1 cellular context compared by ENCODE assay signal in the genomic region with DNA sequence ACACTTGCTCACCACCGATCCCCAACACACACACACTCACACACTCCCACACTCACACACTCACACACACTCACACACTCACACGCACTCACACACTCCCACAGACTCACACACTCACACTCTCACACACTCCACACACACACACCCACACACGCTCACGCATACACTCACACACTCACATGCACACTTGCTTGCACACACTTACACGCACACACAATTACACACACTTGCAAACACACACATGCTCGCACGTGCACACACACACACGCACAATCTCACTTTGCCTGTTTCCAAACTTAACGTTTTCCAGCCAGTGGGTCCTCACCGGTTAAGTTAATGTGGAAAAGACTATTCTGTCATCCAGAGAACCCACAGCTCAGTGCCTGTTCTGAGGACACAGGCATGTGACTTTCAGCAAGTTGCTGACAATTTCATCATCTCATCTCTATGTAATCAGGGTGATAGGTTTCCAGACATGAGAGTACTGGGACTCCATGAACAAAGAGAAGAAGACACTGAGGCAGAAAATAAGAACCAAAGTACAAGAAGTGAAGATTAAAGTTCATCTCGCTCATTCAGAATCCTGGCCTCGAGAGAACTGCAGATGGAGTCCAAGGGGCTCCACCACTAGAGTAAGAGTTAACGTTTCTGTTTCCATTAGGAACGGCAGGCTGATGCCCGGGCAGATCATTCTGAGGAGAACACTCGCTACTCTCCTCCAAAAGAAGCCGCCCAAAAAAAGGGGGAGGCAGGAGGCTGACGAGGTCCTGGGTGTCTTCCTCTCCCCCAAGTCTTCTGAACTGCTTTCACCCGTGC.
TF ChIP-seq lines count a peak whose summit lies in the region.

No MANE protein-coding gene starts in this region.

TF ChIP-seq in K562, 482 proteins besides CTCF, POLR2A, EP300 and RAD21 (continues in another document):
- TF ChIP-seq NR2C2 (CRISPR knock-in tag; IDR thresholded peaks at IDR 0.05) (no peak), NR2C2 (tag; IDR thresholded peaks at IDR 0.05) (peak; percentile 43; the same call in 1 of the 2 replicates), ELF4 (CRISPR knock-in tag; IDR thresholded peaks at IDR 0.05) (peak; percentile 82; the same call in 1 of the 2 replicates), JUND (IDR thresholded peaks at IDR 0.05; ENCODE audit: borderline replicate concordance, low read depth, low read length) (0 out of 2 replicates have a peak, but pooled peaks have one; percentile 12), JUND (tag; IDR thresholded peaks at IDR 0.05; ENCODE audit: borderline replicate concordance, low read depth, low read length) (no peak; the same call in 2 of the 3 replicates), FOSL1 (tag; conservative IDR thresholded peaks at IDR 0.05) (no peak), TAF7 (tag; IDR thresholded peaks at IDR 0.05) (no peak), MAZ (CRISPR knock-in tag; conservative IDR thresholded peaks at IDR 0.05 in 1 of 2, IDR thresholded peaks at IDR 0.05 in 1 of 2) (0 out of 4 replicates have a peak, but pooled peaks of 1 of the 2 experiments have one; percentile 35), MYNN (IDR thresholded peaks at IDR 0.05) (peak; percentile 65; the same call in 1 of the 2 replicates), MYNN (CRISPR knock-in tag; IDR thresholded peaks at IDR 0.05) (no peak), SRSF9 (IDR thresholded peaks at IDR 0.05; ENCODE audit: borderline replicate concordance, low read depth, low read length) (no peak), L3MBTL2 (IDR thresholded peaks at IDR 0.05) (peak; percentile 90), U2AF2 (optimal IDR thresholded peaks at IDR 0.05; ENCODE audit: low read depth, low read length) (no peak), ZNF444 (CRISPR knock-in tag; IDR thresholded peaks at IDR 0.05) (no peak), CEBPB (tag; IDR thresholded peaks at IDR 0.05) (peak; percentile 74; the same call in 1 of the 2 replicates), POLR3G (IDR thresholded peaks at IDR 0.05; ENCODE audit: extremely low read depth, insufficient read length, insufficient replicate concordance) (no peak), CEBPG (CRISPR knock-in tag; IDR thresholded peaks at IDR 0.05) (peak; percentile 45), CEBPG (tag; conservative IDR thresholded peaks at IDR 0.05 in 1 of 2, IDR thresholded peaks at IDR 0.05 in 1 of 2) (peak; percentile 97 to 98), KLF16 (IDR thresholded peaks at IDR 0.05) (no peak), HIVEP1 (CRISPR knock-in tag; IDR thresholded peaks at IDR 0.05) (0 out of 2 replicates have a peak, but pooled peaks have one; percentile 16), SMAD3 (CRISPR knock-in tag; conservative IDR thresholded peaks at IDR 0.05) (peak; percentile 49; the same call in 1 of the 2 replicates), ZNF644 (tag; IDR thresholded peaks at IDR 0.05; ENCODE audit: low read depth) (peak; percentile 86; the same call in 1 of the 2 replicates), HSF4 (CRISPR knock-in tag; IDR thresholded peaks at IDR 0.05; ENCODE audit: borderline replicate concordance) (no peak), SAFB2 (IDR thresholded peaks at IDR 0.05; ENCODE audit: borderline replicate concordance, low read depth, low read length, severe bottlenecking) (no peak), TOE1 (IDR thresholded peaks at IDR 0.05; ENCODE audit: borderline replicate concordance) (peak; percentile 64; the same call in 1 of the 2 replicates), TOE1 (CRISPR knock-in tag; IDR thresholded peaks at IDR 0.05; ENCODE audit: borderline replicate concordance, low read depth) (no peak), RHOXF2B (CRISPR knock-in tag; conservative IDR thresholded peaks at IDR 0.05) (no peak)
- TF ChIP-seq, protein P1, sequence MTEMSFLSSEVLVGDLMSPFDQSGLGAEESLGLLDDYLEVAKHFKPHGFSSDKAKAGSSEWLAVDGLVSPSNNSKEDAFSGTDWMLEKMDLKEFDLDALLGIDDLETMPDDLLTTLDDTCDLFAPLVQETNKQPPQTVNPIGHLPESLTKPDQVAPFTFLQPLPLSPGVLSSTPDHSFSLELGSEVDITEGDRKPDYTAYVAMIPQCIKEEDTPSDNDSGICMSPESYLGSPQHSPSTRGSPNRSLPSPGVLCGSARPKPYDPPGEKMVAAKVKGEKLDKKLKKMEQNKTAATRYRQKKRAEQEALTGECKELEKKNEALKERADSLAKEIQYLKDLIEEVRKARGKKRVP (CRISPR knock-in tag; IDR thresholded peaks at IDR 0.05), result peak; percentile 99
- TF ChIP-seq, protein P2, sequence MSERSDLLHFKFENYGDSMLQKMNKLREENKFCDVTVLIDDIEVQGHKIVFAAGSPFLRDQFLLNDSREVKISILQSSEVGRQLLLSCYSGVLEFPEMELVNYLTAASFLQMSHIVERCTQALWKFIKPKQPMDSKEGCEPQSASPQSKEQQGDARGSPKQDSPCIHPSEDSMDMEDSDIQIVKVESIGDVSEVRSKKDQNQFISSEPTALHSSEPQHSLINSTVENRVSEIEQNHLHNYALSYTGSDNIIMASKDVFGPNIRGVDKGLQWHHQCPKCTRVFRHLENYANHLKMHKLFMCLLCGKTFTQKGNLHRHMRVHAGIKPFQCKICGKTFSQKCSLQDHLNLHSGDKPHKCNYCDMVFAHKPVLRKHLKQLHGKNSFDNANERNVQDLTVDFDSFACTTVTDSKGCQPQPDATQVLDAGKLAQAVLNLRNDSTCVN (CRISPR knock-in tag; IDR thresholded peaks at IDR 0.05), result peak; percentile 98
- TF ChIP-seq, protein P3, sequence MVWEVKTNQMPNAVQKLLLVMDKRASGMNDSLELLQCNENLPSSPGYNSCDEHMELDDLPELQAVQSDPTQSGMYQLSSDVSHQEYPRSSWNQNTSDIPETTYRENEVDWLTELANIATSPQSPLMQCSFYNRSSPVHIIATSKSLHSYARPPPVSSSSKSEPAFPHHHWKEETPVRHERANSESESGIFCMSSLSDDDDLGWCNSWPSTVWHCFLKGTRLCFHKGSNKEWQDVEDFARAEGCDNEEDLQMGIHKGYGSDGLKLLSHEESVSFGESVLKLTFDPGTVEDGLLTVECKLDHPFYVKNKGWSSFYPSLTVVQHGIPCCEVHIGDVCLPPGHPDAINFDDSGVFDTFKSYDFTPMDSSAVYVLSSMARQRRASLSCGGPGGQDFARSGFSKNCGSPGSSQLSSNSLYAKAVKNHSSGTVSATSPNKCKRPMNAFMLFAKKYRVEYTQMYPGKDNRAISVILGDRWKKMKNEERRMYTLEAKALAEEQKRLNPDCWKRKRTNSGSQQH (CRISPR knock-in tag; IDR thresholded peaks at IDR 0.05), result peak; percentile 98
- TF ChIP-seq, protein P4, sequence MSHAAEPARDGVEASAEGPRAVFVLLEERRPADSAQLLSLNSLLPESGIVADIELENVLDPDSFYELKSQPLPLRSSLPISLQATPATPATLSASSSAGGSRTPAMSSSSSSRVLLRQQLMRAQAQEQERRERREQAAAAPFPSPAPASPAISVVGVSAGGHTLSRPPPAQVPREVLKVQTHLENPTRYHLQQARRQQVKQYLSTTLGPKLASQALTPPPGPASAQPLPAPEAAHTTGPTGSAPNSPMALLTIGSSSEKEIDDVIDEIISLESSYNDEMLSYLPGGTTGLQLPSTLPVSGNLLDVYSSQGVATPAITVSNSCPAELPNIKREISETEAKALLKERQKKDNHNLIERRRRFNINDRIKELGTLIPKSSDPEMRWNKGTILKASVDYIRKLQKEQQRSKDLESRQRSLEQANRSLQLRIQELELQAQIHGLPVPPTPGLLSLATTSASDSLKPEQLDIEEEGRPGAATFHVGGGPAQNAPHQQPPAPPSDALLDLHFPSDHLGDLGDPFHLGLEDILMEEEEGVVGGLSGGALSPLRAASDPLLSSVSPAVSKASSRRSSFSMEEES (CRISPR knock-in tag; IDR thresholded peaks at IDR 0.05), result 0 out of 2 replicates have a peak, but pooled peaks have one; percentile 29
- TF ChIP-seq, protein P5, sequence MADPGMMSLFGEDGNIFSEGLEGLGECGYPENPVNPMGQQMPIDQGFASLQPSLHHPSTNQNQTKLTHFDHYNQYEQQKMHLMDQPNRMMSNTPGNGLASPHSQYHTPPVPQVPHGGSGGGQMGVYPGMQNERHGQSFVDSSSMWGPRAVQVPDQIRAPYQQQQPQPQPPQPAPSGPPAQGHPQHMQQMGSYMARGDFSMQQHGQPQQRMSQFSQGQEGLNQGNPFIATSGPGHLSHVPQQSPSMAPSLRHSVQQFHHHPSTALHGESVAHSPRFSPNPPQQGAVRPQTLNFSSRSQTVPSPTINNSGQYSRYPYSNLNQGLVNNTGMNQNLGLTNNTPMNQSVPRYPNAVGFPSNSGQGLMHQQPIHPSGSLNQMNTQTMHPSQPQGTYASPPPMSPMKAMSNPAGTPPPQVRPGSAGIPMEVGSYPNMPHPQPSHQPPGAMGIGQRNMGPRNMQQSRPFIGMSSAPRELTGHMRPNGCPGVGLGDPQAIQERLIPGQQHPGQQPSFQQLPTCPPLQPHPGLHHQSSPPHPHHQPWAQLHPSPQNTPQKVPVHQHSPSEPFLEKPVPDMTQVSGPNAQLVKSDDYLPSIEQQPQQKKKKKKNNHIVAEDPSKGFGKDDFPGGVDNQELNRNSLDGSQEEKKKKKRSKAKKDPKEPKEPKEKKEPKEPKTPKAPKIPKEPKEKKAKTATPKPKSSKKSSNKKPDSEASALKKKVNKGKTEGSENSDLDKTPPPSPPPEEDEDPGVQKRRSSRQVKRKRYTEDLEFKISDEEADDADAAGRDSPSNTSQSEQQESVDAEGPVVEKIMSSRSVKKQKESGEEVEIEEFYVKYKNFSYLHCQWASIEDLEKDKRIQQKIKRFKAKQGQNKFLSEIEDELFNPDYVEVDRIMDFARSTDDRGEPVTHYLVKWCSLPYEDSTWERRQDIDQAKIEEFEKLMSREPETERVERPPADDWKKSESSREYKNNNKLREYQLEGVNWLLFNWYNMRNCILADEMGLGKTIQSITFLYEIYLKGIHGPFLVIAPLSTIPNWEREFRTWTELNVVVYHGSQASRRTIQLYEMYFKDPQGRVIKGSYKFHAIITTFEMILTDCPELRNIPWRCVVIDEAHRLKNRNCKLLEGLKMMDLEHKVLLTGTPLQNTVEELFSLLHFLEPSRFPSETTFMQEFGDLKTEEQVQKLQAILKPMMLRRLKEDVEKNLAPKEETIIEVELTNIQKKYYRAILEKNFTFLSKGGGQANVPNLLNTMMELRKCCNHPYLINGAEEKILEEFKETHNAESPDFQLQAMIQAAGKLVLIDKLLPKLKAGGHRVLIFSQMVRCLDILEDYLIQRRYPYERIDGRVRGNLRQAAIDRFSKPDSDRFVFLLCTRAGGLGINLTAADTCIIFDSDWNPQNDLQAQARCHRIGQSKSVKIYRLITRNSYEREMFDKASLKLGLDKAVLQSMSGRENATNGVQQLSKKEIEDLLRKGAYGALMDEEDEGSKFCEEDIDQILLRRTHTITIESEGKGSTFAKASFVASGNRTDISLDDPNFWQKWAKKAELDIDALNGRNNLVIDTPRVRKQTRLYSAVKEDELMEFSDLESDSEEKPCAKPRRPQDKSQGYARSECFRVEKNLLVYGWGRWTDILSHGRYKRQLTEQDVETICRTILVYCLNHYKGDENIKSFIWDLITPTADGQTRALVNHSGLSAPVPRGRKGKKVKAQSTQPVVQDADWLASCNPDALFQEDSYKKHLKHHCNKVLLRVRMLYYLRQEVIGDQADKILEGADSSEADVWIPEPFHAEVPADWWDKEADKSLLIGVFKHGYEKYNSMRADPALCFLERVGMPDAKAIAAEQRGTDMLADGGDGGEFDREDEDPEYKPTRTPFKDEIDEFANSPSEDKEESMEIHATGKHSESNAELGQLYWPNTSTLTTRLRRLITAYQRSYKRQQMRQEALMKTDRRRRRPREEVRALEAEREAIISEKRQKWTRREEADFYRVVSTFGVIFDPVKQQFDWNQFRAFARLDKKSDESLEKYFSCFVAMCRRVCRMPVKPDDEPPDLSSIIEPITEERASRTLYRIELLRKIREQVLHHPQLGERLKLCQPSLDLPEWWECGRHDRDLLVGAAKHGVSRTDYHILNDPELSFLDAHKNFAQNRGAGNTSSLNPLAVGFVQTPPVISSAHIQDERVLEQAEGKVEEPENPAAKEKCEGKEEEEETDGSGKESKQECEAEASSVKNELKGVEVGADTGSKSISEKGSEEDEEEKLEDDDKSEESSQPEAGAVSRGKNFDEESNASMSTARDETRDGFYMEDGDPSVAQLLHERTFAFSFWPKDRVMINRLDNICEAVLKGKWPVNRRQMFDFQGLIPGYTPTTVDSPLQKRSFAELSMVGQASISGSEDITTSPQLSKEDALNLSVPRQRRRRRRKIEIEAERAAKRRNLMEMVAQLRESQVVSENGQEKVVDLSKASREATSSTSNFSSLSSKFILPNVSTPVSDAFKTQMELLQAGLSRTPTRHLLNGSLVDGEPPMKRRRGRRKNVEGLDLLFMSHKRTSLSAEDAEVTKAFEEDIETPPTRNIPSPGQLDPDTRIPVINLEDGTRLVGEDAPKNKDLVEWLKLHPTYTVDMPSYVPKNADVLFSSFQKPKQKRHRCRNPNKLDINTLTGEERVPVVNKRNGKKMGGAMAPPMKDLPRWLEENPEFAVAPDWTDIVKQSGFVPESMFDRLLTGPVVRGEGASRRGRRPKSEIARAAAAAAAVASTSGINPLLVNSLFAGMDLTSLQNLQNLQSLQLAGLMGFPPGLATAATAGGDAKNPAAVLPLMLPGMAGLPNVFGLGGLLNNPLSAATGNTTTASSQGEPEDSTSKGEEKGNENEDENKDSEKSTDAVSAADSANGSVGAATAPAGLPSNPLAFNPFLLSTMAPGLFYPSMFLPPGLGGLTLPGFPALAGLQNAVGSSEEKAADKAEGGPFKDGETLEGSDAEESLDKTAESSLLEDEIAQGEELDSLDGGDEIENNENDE (IDR thresholded peaks at IDR 0.05; ENCODE audit: low read depth, low read length), result no peak
- TF ChIP-seq, protein P6, sequence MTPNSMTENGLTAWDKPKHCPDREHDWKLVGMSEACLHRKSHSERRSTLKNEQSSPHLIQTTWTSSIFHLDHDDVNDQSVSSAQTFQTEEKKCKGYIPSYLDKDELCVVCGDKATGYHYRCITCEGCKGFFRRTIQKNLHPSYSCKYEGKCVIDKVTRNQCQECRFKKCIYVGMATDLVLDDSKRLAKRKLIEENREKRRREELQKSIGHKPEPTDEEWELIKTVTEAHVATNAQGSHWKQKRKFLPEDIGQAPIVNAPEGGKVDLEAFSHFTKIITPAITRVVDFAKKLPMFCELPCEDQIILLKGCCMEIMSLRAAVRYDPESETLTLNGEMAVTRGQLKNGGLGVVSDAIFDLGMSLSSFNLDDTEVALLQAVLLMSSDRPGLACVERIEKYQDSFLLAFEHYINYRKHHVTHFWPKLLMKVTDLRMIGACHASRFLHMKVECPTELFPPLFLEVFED (CRISPR knock-in tag; conservative IDR thresholded peaks at IDR 0.05), result peak; percentile 97
- TF ChIP-seq, protein P7, sequence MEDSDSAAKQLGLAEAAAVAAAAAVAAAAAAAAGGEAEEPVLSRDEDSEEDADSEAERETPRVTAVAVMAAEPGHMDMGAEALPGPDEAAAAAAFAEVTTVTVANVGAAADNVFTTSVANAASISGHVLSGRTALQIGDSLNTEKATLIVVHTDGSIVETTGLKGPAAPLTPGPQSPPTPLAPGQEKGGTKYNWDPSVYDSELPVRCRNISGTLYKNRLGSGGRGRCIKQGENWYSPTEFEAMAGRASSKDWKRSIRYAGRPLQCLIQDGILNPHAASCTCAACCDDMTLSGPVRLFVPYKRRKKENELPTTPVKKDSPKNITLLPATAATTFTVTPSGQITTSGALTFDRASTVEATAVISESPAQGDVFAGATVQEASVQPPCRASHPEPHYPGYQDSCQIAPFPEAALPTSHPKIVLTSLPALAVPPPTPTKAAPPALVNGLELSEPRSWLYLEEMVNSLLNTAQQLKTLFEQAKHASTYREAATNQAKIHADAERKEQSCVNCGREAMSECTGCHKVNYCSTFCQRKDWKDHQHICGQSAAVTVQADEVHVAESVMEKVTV (CRISPR knock-in tag; IDR thresholded peaks at IDR 0.05), result peak; percentile 30; the same call in 1 of the 2 replicates
- TF ChIP-seq, protein P8, sequence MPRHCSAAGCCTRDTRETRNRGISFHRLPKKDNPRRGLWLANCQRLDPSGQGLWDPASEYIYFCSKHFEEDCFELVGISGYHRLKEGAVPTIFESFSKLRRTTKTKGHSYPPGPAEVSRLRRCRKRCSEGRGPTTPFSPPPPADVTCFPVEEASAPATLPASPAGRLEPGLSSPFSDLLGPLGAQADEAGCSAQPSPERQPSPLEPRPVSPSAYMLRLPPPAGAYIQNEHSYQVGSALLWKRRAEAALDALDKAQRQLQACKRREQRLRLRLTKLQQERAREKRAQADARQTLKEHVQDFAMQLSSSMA (CRISPR knock-in tag; IDR thresholded peaks at IDR 0.05), result no peak
